Comparison of ENCODE assay signal across 6 cellular contexts in the genomic region with DNA sequence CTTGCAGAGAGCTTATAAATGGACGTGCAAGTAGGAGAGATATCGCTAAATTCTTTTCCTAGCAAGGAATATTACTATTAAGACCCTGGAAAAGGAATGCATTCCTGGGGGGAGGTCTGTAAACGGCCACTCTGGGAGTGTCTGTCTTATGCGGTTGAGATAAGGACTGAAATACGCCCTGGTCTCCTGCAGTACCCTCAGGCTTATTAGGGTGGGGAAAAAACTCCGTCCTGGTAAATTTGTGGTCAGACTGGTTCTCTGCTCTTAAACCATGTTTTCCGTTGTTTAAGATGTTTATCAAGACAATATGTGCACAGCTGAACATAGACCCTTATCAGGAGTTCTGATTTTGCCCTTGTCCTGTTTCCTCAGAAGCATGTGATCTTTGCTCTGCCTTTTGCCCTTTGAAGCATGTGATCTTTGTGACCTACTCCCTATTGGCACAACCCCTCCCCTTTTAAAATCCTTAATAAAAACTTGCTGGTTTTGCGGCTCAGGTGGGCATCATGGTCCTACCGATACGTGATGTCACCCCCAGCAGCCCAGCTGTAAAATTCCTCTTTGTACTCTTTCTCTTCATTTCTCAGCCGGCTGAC. TPM values are rescaled to one million over a fixed set of nuclear protein-coding genes. Genes with fewer than 3 reads are reported as not detected.
DNase-seq lines count a peak whose midpoint lies in the region; ATAC-seq, FAIRE-seq and TF ChIP-seq lines count a peak whose summit lies in the region.
"Not testable (repeated sequence)": the region's sequence is repeated elsewhere in the genome, so short reads cannot be mapped to it uniquely, and the experiment has no call there.

No MANE protein-coding gene starts in this region.

- POLR2A ChIA-PET in HepG2 (lab: Yijun Ruan, JAX) = not testable (repeated sequence)

- H3K9me3 ChIP-seq in HepG2 (ENCODE audit: low read length) = not testable (repeated sequence)

- peaks cover 50% of the 10 kb centered on the region for H3K4me1 ChIP-seq in HepG2 (ENCODE audit: insufficient read depth, low read length)

- TF ChIP-seq POLR2A in HepG2 (IDR thresholded peaks at IDR 0.05; ENCODE audit: insufficient read depth in 1 of 2, low read depth in 2 of 2, low read length in 2 of 2) = not testable (repeated sequence)

- not testable (repeated sequence) for TF ChIP-seq EP300 in HepG2 (IDR thresholded peaks at IDR 0.05; ENCODE audit: low read depth in 2 of 2, low read length in 2 of 2); HepG2 (CRISPR knock-in tag; IDR thresholded peaks at IDR 0.05; ENCODE audit: borderline replicate concordance)

- H2AFZ ChIP-seq in HepG2 (ENCODE audit: low read length) = not testable (repeated sequence)

- not testable (repeated sequence) for H3K4me2 ChIP-seq in HepG2 (ENCODE audit: low read depth, low read length)

- H3K27ac Mint-ChIP-seq in endothelial cell (ENCODE audit: unreplicated experiment) = not testable (repeated sequence)

- not testable (repeated sequence) for H3K4me1 Mint-ChIP-seq in endothelial cell (ENCODE audit: unreplicated experiment)

- H4K20me1 ChIP-seq in HepG2 (ENCODE audit: insufficient read depth, low read length) = not testable (repeated sequence)

- not testable (repeated sequence) for TF ChIP-seq CTCF in VCaP (conservative IDR thresholded peaks at IDR 0.05); endothelial cell (IDR thresholded peaks at IDR 0.05; ENCODE audit: unreplicated experiment); HepG2 (CRISPR knock-in tag; IDR thresholded peaks at IDR 0.05)

- H3K4me3 Mint-ChIP-seq in endothelial cell (ENCODE audit: unreplicated experiment) = peak overlapping the region; percentile 62

- intact Hi-C loops in HepG2 (cut with micrococcal nuclease; ENCODE audit: unreplicated experiment); posterior vena cava (cut with DNase I): not testable (repeated sequence)

- DNase-seq in GF-D8 (lab: John Stamatoyannopoulos, UW) (peak; percentile 2), OCI-M1 (lab: John Stamatoyannopoulos, UW) (peak; percentile 57), posterior vena cava (ENCODE audit: low spot score) (peak; percentile 31)
- DNase-seq in endothelial cell (ENCODE audit: low spot score); HepG2 (ENCODE audit: low spot score): not testable (repeated sequence)

- not testable (repeated sequence) for FAIRE-seq in HepG2 (lab: Jason Lieb, UNC)

- not testable (repeated sequence) for BruUV-seq in HepG2 (replicated peaks; lab: Mats Ljungman, UMichigan)

- H3K27ac ChIP-seq in VCaP = peak overlapping the region; percentile 95; the same call in 1 of the 2 replicates
- not testable (repeated sequence) for H3K27ac ChIP-seq in HepG2 (ENCODE audit: extremely low read length, insufficient read depth, low read length)

- peaks cover 13% of the 10 kb centered on the region for H3K9me3 Mint-ChIP-seq in endothelial cell (ENCODE audit: unreplicated experiment)

- not testable (repeated sequence) for H3K9ac ChIP-seq in HepG2 (ENCODE audit: insufficient read depth, low read depth, low read length)

- WGBS in HepG2 (ENCODE audit: low lambda C conversion rate) = 90% methylated on average over 11 of the region's 11 CpGs

- not testable (repeated sequence) for H3K4me3 ChIP-seq in HepG2 (replicated peaks in 1 of 3; ENCODE audit: insufficient read depth in 1 of 3, low read depth in 2 of 3, low read length in 3 of 3)

- not testable (repeated sequence) for H3K27me3 ChIP-seq in HepG2 (ENCODE audit: control insufficient read depth in 1 of 2, insufficient read depth in 2 of 2, low read length in 2 of 2)

- not testable (repeated sequence) for H3K79me2 ChIP-seq in HepG2 (ENCODE audit: insufficient read depth, low read length)

- not testable (repeated sequence) for TF ChIP-seq RAD21 in HepG2 (CRISPR knock-in tag; IDR thresholded peaks at IDR 0.05)

- H3K36me3 ChIP-seq in HepG2 (replicated peaks in 1 of 2; ENCODE audit: control insufficient read depth in 1 of 2, insufficient read depth in 2 of 2, low read length in 2 of 2) = not testable (repeated sequence)

- in situ Hi-C loops in HepG2 (cut with HindIII; ENCODE audit: extremely low pct_ligation_motif_present, low pct_unique_long_range_greater_than_20kb) = not testable (repeated sequence)

- CTCF ChIA-PET in HepG2 (lab: Yijun Ruan, JAX; ENCODE audit: low intra/inter-chr PET ratio, low total read pairs) = not testable (repeated sequence)

- not testable (repeated sequence) for ATAC-seq in HepG2

- H3K27me3 Mint-ChIP-seq in endothelial cell (ENCODE audit: unreplicated experiment) = not testable (repeated sequence)

- peaks cover 35% of the 10 kb centered on the region for H3K36me3 Mint-ChIP-seq in endothelial cell (ENCODE audit: low read depth, unreplicated experiment)

TF ChIP-seq in HepG2, 621 proteins besides CTCF, POLR2A, EP300 and RAD21:
- TF ChIP-seq HNF4A (CRISPR knock-in tag; IDR thresholded peaks at IDR 0.05) = peak; percentile 36; the same call in 1 of the 2 replicates

RNA-seq across cellular contexts. Expression of a gene that starts 6.4 kb away (rescaled TPM):
- total RNA-seq in endothelial cell (ENCODE audit: unreplicated experiment) = 49.0 TPM
- 144 and 162 TPM in 2 replicates for total RNA-seq in HepG2 (2016; rRNA removed; fragmentation: Illumina TruSeq; extraction: Trizol)
- total RNA-seq in HepG2 (2016; cell fraction: cytosol; rRNA removed; fragmentation: Illumina TruSeq; extraction: Trizol; ENCODE audit: low read depth) = 44.0 and 61.5 TPM in 2 replicates
- 127 and 167 TPM in 2 replicates for total RNA-seq in HepG2 (2016; cell fraction: insoluble cytoplasmic fraction; rRNA removed; fragmentation: Illumina TruSeq; extraction: Trizol)
- total RNA-seq in HepG2 (2016; cell fraction: membrane; rRNA removed; fragmentation: Illumina TruSeq; extraction: Trizol) = 60.4 and 90.3 TPM in 2 replicates
- 92.2 and 95.4 TPM in 2 replicates for total RNA-seq in HepG2 (2016; cell fraction: nucleus; rRNA removed; fragmentation: Illumina TruSeq; extraction: Trizol)
- polyA plus RNA-seq in HepG2 (2011; rRNA removed) = 156 and 194 TPM in 2 replicates
- polyA plus RNA-seq in HepG2 (2011; cell fraction: cytosol; rRNA removed) = 185 and 260 TPM in 2 replicates
- 192 TPM in 2 replicates for polyA plus RNA-seq in HepG2 (2011; cell fraction: nucleus; rRNA removed)
- 90.6 and 123 TPM in 2 replicates for polyA plus RNA-seq in HepG2 (2012)
- 59.9 and 87.6 TPM in 2 replicates for polyA plus RNA-seq in HepG2 (2016; cell fraction: cytosol; fragmentation: Illumina TruSeq; extraction: Trizol; ENCODE audit: low read depth)
- 139 and 159 TPM in 2 replicates for polyA plus RNA-seq in HepG2 (2016; cell fraction: insoluble cytoplasmic fraction; fragmentation: Illumina TruSeq; extraction: Trizol; ENCODE audit: low read depth)
- 62.3 and 85.6 TPM in 2 replicates for polyA plus RNA-seq in HepG2 (2016; cell fraction: membrane; fragmentation: Illumina TruSeq; extraction: Trizol; ENCODE audit: low read depth)
- 155 and 158 TPM in 2 replicates for polyA plus RNA-seq in HepG2 (2016; cell fraction: nucleus; fragmentation: Illumina TruSeq; extraction: Trizol; ENCODE audit: insufficient read depth, low read depth)
- 32.2 and 191 TPM in 2 replicates for polyA minus RNA-seq in HepG2 (2011; rRNA and poly(A)+ RNA removed; ENCODE audit: low replicate concordance)
- polyA minus RNA-seq in HepG2 (2011; cell fraction: cytosol; rRNA and poly(A)+ RNA removed) = 76.6 and 84.9 TPM in 2 replicates
- 33.6 and 36.1 TPM in 2 replicates for polyA minus RNA-seq in HepG2 (2011; cell fraction: nucleus; rRNA and poly(A)+ RNA removed)
- total RNA-seq in posterior vena cava = 10 to 100 TPM; 81.7 to 95.4 TPM

RNA-seq across cellular contexts. Expression of a gene that starts 6.4 kb away (rescaled TPM):
- 23.0 TPM for total RNA-seq in endothelial cell (ENCODE audit: unreplicated experiment)
- 16.4 and 18.6 TPM in 2 replicates for total RNA-seq in HepG2 (2016; rRNA removed; fragmentation: Illumina TruSeq; extraction: Trizol)
- 4.6 and 5.3 TPM in 2 replicates for total RNA-seq in HepG2 (2016; cell fraction: cytosol; rRNA removed; fragmentation: Illumina TruSeq; extraction: Trizol; ENCODE audit: low read depth)
- 16.6 and 20.5 TPM in 2 replicates for total RNA-seq in HepG2 (2016; cell fraction: insoluble cytoplasmic fraction; rRNA removed; fragmentation: Illumina TruSeq; extraction: Trizol)
- 7.4 and 8.1 TPM in 2 replicates for total RNA-seq in HepG2 (2016; cell fraction: membrane; rRNA removed; fragmentation: Illumina TruSeq; extraction: Trizol)
- total RNA-seq in HepG2 (2016; cell fraction: nucleus; rRNA removed; fragmentation: Illumina TruSeq; extraction: Trizol) = 17.3 and 19.7 TPM in 2 replicates
- polyA plus RNA-seq in HepG2 (2011; rRNA removed) = 17.5 and 23.4 TPM in 2 replicates
- polyA plus RNA-seq in HepG2 (2011; cell fraction: cytosol; rRNA removed) = 11.8 and 19.6 TPM in 2 replicates
- 74.7 and 94.3 TPM in 2 replicates for polyA plus RNA-seq in HepG2 (2011; cell fraction: nucleus; rRNA removed)
- 11.2 and 13.2 TPM in 2 replicates for polyA plus RNA-seq in HepG2 (2012)
- polyA plus RNA-seq in HepG2 (2016; cell fraction: cytosol; fragmentation: Illumina TruSeq; extraction: Trizol; ENCODE audit: low read depth) = 3.6 and 4.0 TPM in 2 replicates
- 17.8 and 20.1 TPM in 2 replicates for polyA plus RNA-seq in HepG2 (2016; cell fraction: insoluble cytoplasmic fraction; fragmentation: Illumina TruSeq; extraction: Trizol; ENCODE audit: low read depth)
- polyA plus RNA-seq in HepG2 (2016; cell fraction: membrane; fragmentation: Illumina TruSeq; extraction: Trizol; ENCODE audit: low read depth) = 5.9 and 6.5 TPM in 2 replicates
- polyA plus RNA-seq in HepG2 (2016; cell fraction: nucleus; fragmentation: Illumina TruSeq; extraction: Trizol; ENCODE audit: insufficient read depth, low read depth) = 34.4 and 34.7 TPM in 2 replicates
- polyA minus RNA-seq in HepG2 (2011; rRNA and poly(A)+ RNA removed; ENCODE audit: low replicate concordance) = 28.2 and 29.9 TPM in 2 replicates
- 10.6 and 12.9 TPM in 2 replicates for polyA minus RNA-seq in HepG2 (2011; cell fraction: cytosol; rRNA and poly(A)+ RNA removed)
- polyA minus RNA-seq in HepG2 (2011; cell fraction: nucleus; rRNA and poly(A)+ RNA removed) = 24.5 and 27.3 TPM in 2 replicates
- total RNA-seq in posterior vena cava = 10 to 100 TPM; 13.9 to 19.2 TPM
